9 cellular contexts compared by ENCODE assay signal in the genomic region with DNA sequence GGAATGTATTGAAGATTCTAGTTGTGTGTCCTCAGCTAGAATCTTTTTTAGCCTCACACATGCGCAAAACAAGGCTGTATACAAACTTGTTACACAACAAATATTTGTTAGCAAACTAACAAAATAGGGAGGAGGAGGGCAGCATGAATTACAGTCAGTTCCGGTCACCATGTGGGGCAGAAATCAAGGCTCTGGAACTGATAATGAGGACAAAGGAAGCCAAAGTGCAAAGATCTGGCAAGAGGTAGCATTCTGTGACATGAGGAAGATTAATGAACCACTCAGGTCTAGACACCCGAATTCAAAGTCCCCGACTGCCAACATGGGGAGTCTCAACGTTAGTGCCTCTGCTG. TPM values are rescaled to one million over a fixed set of nuclear protein-coding genes. Genes with fewer than 3 reads are reported as not detected.
DNase-seq lines count a peak whose midpoint lies in the region; ATAC-seq and TF ChIP-seq lines count a peak whose summit lies in the region.
"Had no signal": no experiment of that assay in that cellular context is flagged by ENCODE, and none has a peak within 500 bp of the region (broad histone marks: within the 10 kb centered on the region; RNA-seq: fewer than 3 reads in every experiment).

No MANE protein-coding gene starts in this region.

- no peaks in the 10 kb centered on the region for H3K27me3 ChIP-seq in BLaER1 treated with 17β-estradiol and CSF1 and Interleukin-3, amounts not matched to agents 10 nM and 100 nM
- H3K27me3 ChIP-seq in Loucy (ENCODE audit: insufficient read depth, low read length, poor library complexity, severe bottlenecking), result no peaks in the 10 kb centered on the region

- peak overlapping the region; percentile 86 to 100 (median 98) for H3K4me2 ChIP-seq in BLaER1 treated with 17β-estradiol and CSF1 and Interleukin-3, amounts not matched to agents 10 nM and 100 nM
- peak overlapping the region; percentile 97 for H3K4me2 ChIP-seq in Loucy (ENCODE audit: low read depth, low read length, poor library complexity, severe bottlenecking)

- TF ChIP-seq CTCF in Loucy (conservative IDR thresholded peaks at IDR 0.05; ENCODE audit: low read length), result no peak
- TF ChIP-seq CTCF in coronary artery (IDR thresholded peaks at IDR 0.05), result no peak
- no peak for TF ChIP-seq CTCF in neural crest cell (conservative IDR thresholded peaks at IDR 0.05)

- H3K27ac ChIP-seq in BLaER1 treated with 17β-estradiol and CSF1 and Interleukin-3, amounts not matched to agents 10 nM and 100 nM, result peak overlapping the region; percentile 51 to 99 (median 98); a peak in 21 of 22 replicates
- peak overlapping the region; percentile 97 to 100 for H3K27ac ChIP-seq in coronary artery

- no peaks in the 10 kb centered on the region for H3K9me2 ChIP-seq in Loucy (replicated peaks; ENCODE audit: low read depth, low read length)

- peaks cover 23 to 53% (median 28%) of the 10 kb centered on the region in 11 experiments; a peak in 20 of 22 replicates for H4K20me1 ChIP-seq in BLaER1 treated with 17β-estradiol and CSF1 and Interleukin-3, amounts not matched to agents 10 nM and 100 nM
- H4K20me1 ChIP-seq in Loucy (ENCODE audit: insufficient read depth, low read length, poor library complexity, severe bottlenecking), result peaks cover 37% of the 10 kb centered on the region

- peak overlapping the region; percentile 69 to 99 (median 94) for H3K4me3 ChIP-seq in BLaER1 treated with 17β-estradiol and CSF1 and Interleukin-3, amounts not matched to agents 10 nM and 100 nM
- H3K4me3 ChIP-seq in Loucy (ENCODE audit: low read length, poor library complexity, severe bottlenecking) (peak overlapping the region; percentile 95), coronary artery (peak overlapping the region; percentile 94)

- H3K36me3 Mint-ChIP-seq in neural crest cell (ENCODE audit: low read depth), result no peaks in the 10 kb centered on the region

- no peak overlapping the region for H3K27ac Mint-ChIP-seq in neural crest cell (ENCODE audit: unreplicated experiment)

- peak overlapping the region; percentile 94 to 98 (median 97) for H3K9ac ChIP-seq in BLaER1 treated with 17β-estradiol and CSF1 and Interleukin-3, amounts not matched to agents 10 nM and 100 nM
- H3K9ac ChIP-seq in Loucy (ENCODE audit: low read depth, low read length, poor library complexity, severe bottlenecking), result peak overlapping the region; percentile 92

- no peaks in the 10 kb centered on the region for H3F3A ChIP-seq in Loucy (ENCODE audit: low read depth)

- DNase-seq in coronary artery (ENCODE audit: low spot score) (no peak), neural crest cell (ENCODE audit: low read depth, low spot score) (no peak), NOMO-1 treated with DMSO at 0.1 percent for 48 hours (lab: John Stamatoyannopoulos, UW; ENCODE audit: unreplicated experiment) (no peak), NCI-H146 treated with DMSO at 0.1 percent for 48 hours (lab: John Stamatoyannopoulos, UW; ENCODE audit: unreplicated experiment) (no peak), NCI-H1417 (lab: John Stamatoyannopoulos, UW) (no peak)
- DNase-seq: NCI-H774 had no signal

- peak overlapping the region; percentile 82 for H3K4me3 Mint-ChIP-seq in neural crest cell

- peaks cover 72 to 83% (median 78%) of the 10 kb centered on the region in 10 experiments for H3K4me1 ChIP-seq in BLaER1 treated with 17β-estradiol and CSF1 and Interleukin-3, amounts not matched to agents 10 nM and 100 nM
- peaks cover 51% of the 10 kb centered on the region for H3K4me1 ChIP-seq in Loucy (ENCODE audit: insufficient read depth, low read length, poor library complexity, severe bottlenecking)

- no peaks in the 10 kb centered on the region for H3K9me3 Mint-ChIP-seq in neural crest cell

- H3K4me1 Mint-ChIP-seq in neural crest cell, result peaks cover 31% of the 10 kb centered on the region

- H3K79me2 ChIP-seq in Loucy (ENCODE audit: insufficient read depth, low read length), result peaks cover 90% of the 10 kb centered on the region

- peaks cover 26 to 49% (median 44%) of the 10 kb centered on the region in 11 experiments for H3K36me3 ChIP-seq in BLaER1 treated with 17β-estradiol and CSF1 and Interleukin-3, amounts not matched to agents 10 nM and 100 nM
- H3K36me3 ChIP-seq in Loucy (ENCODE audit: insufficient read depth, low read length), result peaks cover 28% of the 10 kb centered on the region; the same call in 1 of the 2 replicates

- no peak overlapping the region for H2AFZ ChIP-seq in Loucy (ENCODE audit: low read length)

- H3K27me3 Mint-ChIP-seq in neural crest cell (ENCODE audit: low read depth), result no peaks in the 10 kb centered on the region

- H3K9me3 ChIP-seq in BLaER1 treated with 17β-estradiol and CSF1 and Interleukin-3, amounts not matched to agents 10 nM and 100 nM (replicated peaks in 1 of 11), result no peaks in the 10 kb centered on the region
- no peaks in the 10 kb centered on the region for H3K9me3 ChIP-seq in Loucy (ENCODE audit: insufficient read depth, low read depth, low read length)

- no peak for ATAC-seq in GM18519 (IDR thresholded peaks at IDR 0.05; ENCODE audit: low FRiP score, unreplicated experiment)

RNA-seq across cellular contexts. Expression of gene SUN2, which starts 1.9 kb away (rescaled TPM):
- total RNA-seq in neural crest cell, result 39.0 and 41.7 TPM in 2 replicates

RNA-seq across cellular contexts. Expression of gene DNAL4, which starts 40.1 kb away (rescaled TPM):
- total RNA-seq in neural crest cell, result 18.0 and 18.9 TPM in 2 replicates

RNA-seq across cellular contexts. Expression of gene GTPBP1, which starts 48.1 kb away (rescaled TPM):
- total RNA-seq in neural crest cell, result 73.3 and 75.6 TPM in 2 replicates

RNA-seq across cellular contexts. Expression of gene JOSD1, which starts 53.1 kb away (rescaled TPM):
- total RNA-seq in neural crest cell, result 50.5 and 51.8 TPM in 2 replicates
